Comparison of ENCODE assay signal across 8 cellular contexts in genomic region chr6:13273931-13274706, GRCh38. TPM values are rescaled to one million over a fixed set of nuclear protein-coding genes. Genes with fewer than 3 reads are reported as not detected.
DNase-seq lines count a peak whose midpoint lies in the region; ATAC-seq and TF ChIP-seq lines count a peak whose summit lies in the region.

No MANE protein-coding gene starts in this region.

- no peak overlapping the region for H3K27ac ChIP-seq in CD4-positive, CD25-positive, alpha-beta regulatory T cell (ENCODE audit: insufficient read depth, low read length, poor library complexity, severe bottlenecking)
- H3K27ac ChIP-seq in OCI-LY7 (ENCODE audit: low read depth, low read length, poor library complexity, severe bottlenecking), result peak overlapping the region; percentile 46

- H3K4me3 Mint-ChIP-seq in CD4-positive, CD25-positive, alpha-beta regulatory T cell, result peak overlapping the region; percentile 11 to 77 (median 50)

- H3K27me3 Mint-ChIP-seq in CD4-positive, CD25-positive, alpha-beta regulatory T cell, result no peaks in the 10 kb centered on the region

- intact Hi-C loops in OCI-LY7 (cut with micrococcal nuclease; ENCODE audit: unreplicated experiment), result loop anchor here (1.0 to 5.0 kb wide), 5 partner anchors 13 to 183 kb away; partner anchors contain the start of gene TBC1D7

- peak; percentile 18 to 41 (median 24) for DNase-seq in CD4-positive, CD25-positive, alpha-beta regulatory T cell
- DNase-seq in OCI-LY7 (ENCODE audit: low spot score) (no peak), pons (ENCODE audit: low spot score) (peak; percentile 65), mucosa of gallbladder (ENCODE audit: low spot score) (no peak), GM19238 (ENCODE audit: insufficient read length, low spot score) (no peak)
- DNase-seq in activated effector memory CD4-positive, alpha-beta T cell treated with anti-CD3 and anti-CD28 coated beads, Interleukin-2, amount 50 U/mL, for 16 hours, result peak; percentile 84

- TF ChIP-seq CTCF in OCI-LY7 (conservative IDR thresholded peaks at IDR 0.05; ENCODE audit: low read length), result no peak

- peaks cover 15% of the 10 kb centered on the region for H3K4me1 ChIP-seq in CD4-positive, CD25-positive, alpha-beta regulatory T cell (ENCODE audit: control insufficient read depth, insufficient read depth, low read length, poor library complexity, severe bottlenecking)
- H3K4me1 ChIP-seq in OCI-LY7 (ENCODE audit: insufficient read depth, low read length, poor library complexity, severe bottlenecking), result peaks cover 62% of the 10 kb centered on the region

- H3K27ac Mint-ChIP-seq in CD4-positive, CD25-positive, alpha-beta regulatory T cell, result peak overlapping the region; percentile 5 to 61 (median 31)

- no peaks in the 10 kb centered on the region for H3K27me3 ChIP-seq in CD4-positive, CD25-positive, alpha-beta regulatory T cell (ENCODE audit: control insufficient read depth, insufficient read depth, low read length)

- H2AFZ ChIP-seq in OCI-LY7 (ENCODE audit: low read length), result peak overlapping the region; percentile 78; the same call in 1 of the 2 replicates

- H3K36me3 Mint-ChIP-seq in CD4-positive, CD25-positive, alpha-beta regulatory T cell, result peaks cover 10% of the 10 kb centered on the region

- peaks cover 0 to 23% (median 17%) of the 10 kb centered on the region in 4 donors for H3K4me1 Mint-ChIP-seq in CD4-positive, CD25-positive, alpha-beta regulatory T cell

- no peaks in the 10 kb centered on the region for H3K36me3 ChIP-seq in CD4-positive, CD25-positive, alpha-beta regulatory T cell (ENCODE audit: control insufficient read depth, insufficient read depth, low read length)
- H3K36me3 ChIP-seq in OCI-LY7 (ENCODE audit: insufficient read depth, low read length), result peaks cover 8% of the 10 kb centered on the region; the same call in 1 of the 2 replicates

- ATAC-seq in CD4-positive, CD25-positive, alpha-beta regulatory T cell (ENCODE audit: low read depth in 2 of 2), result peak; percentile 69 to 71
- ATAC-seq in GM21723 (IDR thresholded peaks at IDR 0.05; ENCODE audit: unreplicated experiment) (peak; percentile 56), GM19328 (IDR thresholded peaks at IDR 0.05; ENCODE audit: unreplicated experiment) (no peak)

- H3K9me3 Mint-ChIP-seq in CD4-positive, CD25-positive, alpha-beta regulatory T cell, result peaks cover 0 to 2% (median 0%) of the 10 kb centered on the region in 7 donors

- no peaks in the 10 kb centered on the region for H4K20me1 ChIP-seq in OCI-LY7 (ENCODE audit: insufficient read depth, low read length)

- peak overlapping the region; percentile 24 for H3K4me3 ChIP-seq in CD4-positive, CD25-positive, alpha-beta regulatory T cell (ENCODE audit: low read depth, low read length)
- H3K4me3 ChIP-seq in OCI-LY7 (ENCODE audit: low read depth, low read length, poor library complexity, severe bottlenecking), result peak overlapping the region; percentile 71

- POLR2A ChIA-PET in OCI-LY7 (lab: Charles Lee), result interaction anchor here (0.6 to 2.5 kb wide), 13 partner anchors 9 to 792 kb away, joined by 3 to 24 read pairs (median 5); partner anchors contain the start of gene TBC1D7

- H3K9me2 ChIP-seq in OCI-LY7 (ENCODE audit: insufficient read depth, low read length), result no peaks in the 10 kb centered on the region

- H3K79me2 ChIP-seq in OCI-LY7 (ENCODE audit: insufficient read depth, low read depth, low read length), result peaks cover 36% of the 10 kb centered on the region; the same call in 1 of the 2 replicates

- CTCF ChIA-PET in OCI-LY7 (lab: Charles Lee; ENCODE audit: unreplicated experiment), result no interaction called here

- H3K9me3 ChIP-seq in CD4-positive, CD25-positive, alpha-beta regulatory T cell (ENCODE audit: control insufficient read depth in 2 of 2, low read length in 2 of 2), result no peaks in the 10 kb centered on the region
- no peaks in the 10 kb centered on the region for H3K9me3 ChIP-seq in OCI-LY7 (ENCODE audit: low read length)

- no TSS peak for BruUV-seq in OCI-LY7 (replicated peaks; lab: Mats Ljungman, UMichigan)

- peak overlapping the region; percentile 85 for H3K4me2 ChIP-seq in OCI-LY7 (ENCODE audit: low read length)

RNA-seq across cellular contexts. Expression of gene TBC1D7, which starts 54.2 kb away (rescaled TPM):
- 16.2 TPM for total RNA-seq in CD4-positive, CD25-positive, alpha-beta regulatory T cell
- 10 to 100 TPM; 18.7 to 31.3 (median 22.5) TPM for polyA plus RNA-seq in CD4-positive, CD25-positive, alpha-beta regulatory T cell
- total RNA-seq in OCI-LY7 (2014; rRNA removed; shearing (Covaris generic)), result 52.9 and 69.2 TPM in 2 replicates
- total RNA-seq in OCI-LY7 (2022), result 46.2 and 50.5 TPM in 2 replicates
- total RNA-seq in mucosa of gallbladder, result 14.6 TPM

Comparison
In these comparisons a context has a peak if more than half of its experiments do, and no peak if none do; other contexts are left out.
1. DNase-seq: peak in CD4-positive, CD25-positive, alpha-beta regulatory T cell (3 of 3), activated effector memory CD4-positive, alpha-beta T cell treated with anti-CD3 and anti-CD28 coated beads, Interleukin-2, amount 50 U/mL, for 16 hours (single experiment) and pons (single experiment); none in OCI-LY7 (single experiment), mucosa of gallbladder (single experiment) and GM19238 (single experiment).